Comparison of ENCODE assay signal across 19 cellular contexts in genomic region chr5:96468956-96469355, GRCh38.
"Had no signal": no experiment of that assay in that cellular context is flagged by ENCODE, and none has a peak within 500 bp of the region (broad histone marks: within the 10 kb centered on the region; RNA-seq: fewer than 3 reads in every experiment).

No MANE protein-coding gene starts in this region.

- DNase-seq: activated B cell treated with CpG ODN at 0.5 μM for 24 hours; activated CD4-positive, alpha-beta T cell treated with anti-CD3 and anti-CD28 coated beads for 4 hours; activated CD8-positive, alpha-beta T cell treated with anti-CD3 and anti-CD28 coated beads for 36 hours; activated naive CD4-positive, alpha-beta T cell treated with Interleukin-2 at 50 U/mL for 16 hours; activated naive CD8-positive, alpha-beta T cell treated with anti-CD3 and anti-CD28 coated beads, Interleukin-2, amount 10 ng/mL, durations not matched to agents 7 days and 5 days; activated T-cell treated with anti-CD3 and anti-CD28 coated beads, Interleukin-2, amount 50 U/mL, for 24 hours; amygdala; central memory CD4-positive, alpha-beta T cell; colonic mucosa; endodermal cell; foreskin melanocyte; head of caudate nucleus; kidney; left ventricle myocardium superior; naive B cell; right cardiac atrium; stomach; T-cell; upper lobe of left lung had no signal

- ATAC-seq: activated CD8-positive, alpha-beta T cell treated with anti-CD3 and anti-CD28 coated beads for 36 hours; left ventricle myocardium superior; right cardiac atrium; T-cell had no signal
